28 cellular contexts compared by ENCODE assay signal in the genomic region with DNA sequence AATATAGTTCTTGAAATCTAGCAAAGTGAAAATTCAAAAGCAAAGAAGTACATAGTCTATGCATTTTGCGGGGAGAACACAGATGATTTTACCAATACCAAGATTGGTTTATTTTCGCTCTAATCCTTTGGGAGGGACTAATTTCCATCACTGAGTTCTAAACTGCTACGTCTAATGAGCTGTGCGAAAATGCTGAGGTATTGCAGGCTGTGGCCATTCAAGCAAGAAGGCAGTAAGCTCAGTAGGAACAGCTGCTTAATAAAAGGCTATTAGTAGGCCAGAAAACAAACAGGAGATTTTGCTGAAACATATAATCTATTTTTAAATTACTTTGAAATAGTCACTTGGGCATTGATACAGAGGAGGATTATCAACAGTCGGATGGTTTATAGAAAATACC.
"Had no signal": no experiment of that assay in that cellular context is flagged by ENCODE, and none has a peak within 500 bp of the region (broad histone marks: within the 10 kb centered on the region; RNA-seq: fewer than 3 reads in every experiment).

No MANE protein-coding gene starts in this region.

- H3K27ac Mint-ChIP-seq: activated CD4-positive, alpha-beta memory T cell treated with anti-CD3 and anti-CD28 coated beads for 36 hours; activated naive CD8-positive, alpha-beta T cell treated with anti-CD3 and anti-CD28 coated beads for 36 hours; effector memory CD8-positive, alpha-beta T cell; natural killer cell; stimulated activated memory B cell treated with anti-CD40 and anti-IgM and Interleukin-4, amounts not matched to agents 10 μg/mL and 1 μg/mL and 100 μg/mL, for 72 hours had no signal

- H3K9me3 ChIP-seq: colonic mucosa, esophagus muscularis mucosa, neutrophil, pancreas, sigmoid colon, stomach, suprapubic skin, transverse colon had no signal

- H3K27me3 Mint-ChIP-seq: activated naive CD8-positive, alpha-beta T cell treated with anti-CD3 and anti-CD28 coated beads for 36 hours; effector memory CD8-positive, alpha-beta T cell; stimulated activated memory B cell treated with anti-CD40 and anti-IgM and Interleukin-4, amounts not matched to agents 10 μg/mL and 1 μg/mL and 100 μg/mL, for 72 hours had no signal

- H3K9me3 Mint-ChIP-seq: activated CD4-positive, alpha-beta memory T cell treated with anti-CD3 and anti-CD28 coated beads for 36 hours; activated naive CD8-positive, alpha-beta T cell treated with anti-CD3 and anti-CD28 coated beads for 36 hours had no signal

- ATAC-seq: effector memory CD8-positive, alpha-beta T cell; heart right ventricle; natural killer cell; stimulated activated memory B cell treated with anti-CD40 and anti-IgM and Interleukin-4, amounts not matched to agents 10 μg/mL and 1 μg/mL and 100 μg/mL, for 72 hours had no signal

- H3K36me3 ChIP-seq: colonic mucosa, esophagus muscularis mucosa, heart right ventricle, left lung, neutrophil, pancreas, sigmoid colon, stomach, suprapubic skin, transverse colon had no signal

- H3K4me3 Mint-ChIP-seq: activated CD4-positive, alpha-beta memory T cell treated with anti-CD3 and anti-CD28 coated beads for 36 hours; activated naive CD8-positive, alpha-beta T cell treated with anti-CD3 and anti-CD28 coated beads for 36 hours; effector memory CD8-positive, alpha-beta T cell; natural killer cell; stimulated activated memory B cell treated with anti-CD40 and anti-IgM and Interleukin-4, amounts not matched to agents 10 μg/mL and 1 μg/mL and 100 μg/mL, for 72 hours had no signal

- FAIRE-seq: astrocyte, pancreas, urothelium cell line had no signal

- H3K27me3 ChIP-seq: colonic mucosa, dorsolateral prefrontal cortex, esophagus muscularis mucosa, heart right ventricle, left lung, neutrophil, pancreas, sigmoid colon, stomach, suprapubic skin, transverse colon had no signal

- H3K4me3 ChIP-seq: colonic mucosa, dorsolateral prefrontal cortex, esophagus muscularis mucosa, heart right ventricle, left lung, lung, pancreas, sigmoid colon, smooth muscle cell, stomach, suprapubic skin, transverse colon had no signal

- H3K27ac ChIP-seq: colonic mucosa, dorsolateral prefrontal cortex, esophagus muscularis mucosa, heart right ventricle, left lung, neutrophil, pancreas, sigmoid colon, stomach, suprapubic skin, transverse colon had no signal

- H3K36me3 Mint-ChIP-seq: activated CD4-positive, alpha-beta memory T cell treated with anti-CD3 and anti-CD28 coated beads for 36 hours; activated naive CD8-positive, alpha-beta T cell treated with anti-CD3 and anti-CD28 coated beads for 36 hours; natural killer cell; stimulated activated memory B cell treated with anti-CD40 and anti-IgM and Interleukin-4, amounts not matched to agents 10 μg/mL and 1 μg/mL and 100 μg/mL, for 72 hours had no signal

- H3K4me1 Mint-ChIP-seq: activated naive CD8-positive, alpha-beta T cell treated with anti-CD3 and anti-CD28 coated beads for 36 hours; natural killer cell; stimulated activated memory B cell treated with anti-CD40 and anti-IgM and Interleukin-4, amounts not matched to agents 10 μg/mL and 1 μg/mL and 100 μg/mL, for 72 hours had no signal

- DNase-seq: activated CD4-positive, alpha-beta memory T cell treated with anti-CD3 and anti-CD28 coated beads for 36 hours; activated CD4-positive, alpha-beta T cell treated with anti-CD3 and anti-CD28 coated beads for 4 hours; activated CD4-positive, CD25-positive, alpha-beta regulatory T cell; activated naive CD4-positive, alpha-beta T cell treated with Interleukin-2 at 50 U/mL for 16 hours; activated naive CD8-positive, alpha-beta T cell treated with anti-CD3 and anti-CD28 coated beads for 36 hours; activated T-cell treated with anti-CD3 and anti-CD28 coated beads, Interleukin-2, amount 50 U/mL, for 48 hours; central memory CD4-positive, alpha-beta T cell; colonic mucosa; dorsolateral prefrontal cortex; effector memory CD8-positive, alpha-beta T cell; heart right ventricle; left lung; midbrain; natural killer cell; pancreas; sigmoid colon; stimulated activated CD4-positive, alpha-beta T cell treated with anti-CD3 and anti-CD28 coated beads, Interleukin-15, amount 100 ng/mL, for 24 hours; stomach; T-helper 9 cell; transverse colon had no signal
